11 cellular contexts compared by ENCODE assay signal in the genomic region with DNA sequence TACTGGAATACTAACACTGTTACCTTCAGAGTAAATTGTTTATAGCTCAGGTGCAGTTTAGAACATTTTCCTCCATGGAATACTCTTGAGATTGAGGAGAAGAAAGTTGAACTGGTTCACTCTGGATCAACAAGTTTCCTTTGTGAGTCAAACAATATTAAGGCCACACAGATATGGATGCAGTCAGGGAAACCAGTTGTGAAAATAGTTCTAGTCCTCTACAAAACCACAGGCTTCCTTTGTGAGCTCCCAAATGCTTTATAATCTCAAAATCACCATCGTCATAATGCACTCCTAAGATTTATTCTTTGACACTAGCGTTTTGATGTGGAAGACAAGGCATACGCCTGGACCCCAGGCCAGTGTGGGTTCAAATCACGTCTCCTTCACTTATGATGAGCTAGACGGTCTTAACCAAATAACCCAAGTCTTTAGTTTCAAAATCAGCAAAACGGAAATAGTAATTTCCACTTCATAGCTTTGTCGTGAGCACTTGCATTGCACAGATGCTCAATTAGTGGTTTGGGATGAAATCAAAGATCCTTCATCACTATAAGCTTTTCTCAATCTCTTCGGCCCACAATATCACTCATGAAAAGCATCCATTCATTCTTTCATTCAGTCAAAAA.
DNase-seq lines count a peak whose midpoint lies in the region; ATAC-seq and TF ChIP-seq lines count a peak whose summit lies in the region.
"Had no signal": no experiment of that assay in that cellular context is flagged by ENCODE, and none has a peak within 500 bp of the region (broad histone marks: within the 10 kb centered on the region; RNA-seq: fewer than 3 reads in every experiment).

No MANE protein-coding gene starts in this region.

- no peaks in the 10 kb centered on the region for H3K27me3 ChIP-seq in CD4-positive, alpha-beta memory T cell (ENCODE audit: insufficient read depth, low read length)
- no peaks in the 10 kb centered on the region for H3K27me3 ChIP-seq in MG63

- H3K27ac Mint-ChIP-seq in CD4-positive, alpha-beta memory T cell, result peak overlapping the region in 6 of 7 donors; percentile 33 to 84 (median 69)
- H3K27ac Mint-ChIP-seq: activated T-cell treated with anti-CD3 and anti-CD28 coated beads, Interleukin-2, amount 50 U/mL, for 72 hours had no signal

- peak in 1 of 5 donors; percentile 3 for DNase-seq in CD4-positive, alpha-beta memory T cell
- peak; percentile 66 for DNase-seq in choroid plexus epithelial cell (ENCODE audit: low read depth)
- DNase-seq in sciatic nerve (ENCODE audit: low spot score), result no peak
- DNase-seq in NOMO-1 treated with DMSO at 0.1 percent for 48 hours (lab: John Stamatoyannopoulos, UW; ENCODE audit: unreplicated experiment), result no peak
- DNase-seq in MG63, result no peak
- no peak for DNase-seq in G401 (ENCODE audit: low spot score)
- DNase-seq in stimulated activated naive CD4-positive, alpha-beta T cell treated with Interleukin-2 at 50 U/mL for 16 hours (lab: John Stamatoyannopoulos, UW), result no peak
- DNase-seq: activated T-cell treated with anti-CD3 and anti-CD28 coated beads, Interleukin-2, amount 50 U/mL, for 72 hours; effector CD8-positive, alpha-beta T cell; NCI-H2171 treated with DMSO at 0.1 percent for 48 hours had no signal

- no peak for TF ChIP-seq CTCF in choroid plexus epithelial cell (conservative IDR thresholded peaks at IDR 0.05; ENCODE audit: low read depth, low read length)

- H3K9me3 Mint-ChIP-seq in CD4-positive, alpha-beta memory T cell, result peaks cover 0 to 2% (median 0%) of the 10 kb centered on the region in 8 donors
- H3K9me3 Mint-ChIP-seq: activated T-cell treated with anti-CD3 and anti-CD28 coated beads, Interleukin-2, amount 50 U/mL, for 72 hours had no signal

- H3K4me1 Mint-ChIP-seq in CD4-positive, alpha-beta memory T cell, result peaks cover 23 to 30% (median 25%) of the 10 kb centered on the region in 4 donors

- POLR2A ChIA-PET in CD4-positive, alpha-beta memory T cell (lab: Charles Lee; ENCODE audit: partially characterized antibody), result interaction anchor here (0.5 kb wide), 1 partner anchor 112 kb away, joined by 4 read pairs; no protein-coding TSS in a partner anchor

- peak overlapping the region; percentile 60 to 81 (median 75) for H3K4me3 Mint-ChIP-seq in CD4-positive, alpha-beta memory T cell

- H3K4me1 ChIP-seq in CD4-positive, alpha-beta memory T cell (ENCODE audit: insufficient read depth, low read length), result peaks cover 18% of the 10 kb centered on the region

- peaks cover 11 to 19% of the 10 kb centered on the region in 2 donors for H3K36me3 Mint-ChIP-seq in CD4-positive, alpha-beta memory T cell

- H3K27me3 Mint-ChIP-seq in CD4-positive, alpha-beta memory T cell, result no peaks in the 10 kb centered on the region

- CTCF ChIA-PET in CD4-positive, alpha-beta memory T cell (lab: Charles Lee; ENCODE audit: partially characterized antibody), result interaction anchor here (0.6 to 1.4 kb wide), 2 partner anchors 19 to 28 kb away, joined by 3 read pairs; no protein-coding TSS in a partner anchor

- no peak overlapping the region for H3K4me3 ChIP-seq in CD4-positive, alpha-beta memory T cell (ENCODE audit: low read length in 2 of 2)
- no peak overlapping the region for H3K4me3 ChIP-seq in choroid plexus epithelial cell (ENCODE audit: low read depth, low read length)
- no peak overlapping the region for H3K4me3 ChIP-seq in MG63

- peak; percentile 25 for ATAC-seq in GM21825 (IDR thresholded peaks at IDR 0.05; ENCODE audit: unreplicated experiment)
- peak; percentile 80 for ATAC-seq in sciatic nerve

- intact Hi-C loops in CD4-positive, alpha-beta memory T cell (cut with micrococcal nuclease), result no loop called here
- intact Hi-C loops in sciatic nerve (cut with DNase I), result no loop called here

- no peaks in the 10 kb centered on the region for H3K9me3 ChIP-seq in CD4-positive, alpha-beta memory T cell (ENCODE audit: control insufficient read depth in 1 of 2, low read length in 2 of 2)
- no peaks in the 10 kb centered on the region for H3K9me3 ChIP-seq in MG63

- no peaks in the 10 kb centered on the region for H3K36me3 ChIP-seq in CD4-positive, alpha-beta memory T cell (ENCODE audit: insufficient read depth, low read length)
- H3K36me3 ChIP-seq in MG63, result no peaks in the 10 kb centered on the region

- no peak overlapping the region for H3K27ac ChIP-seq in CD4-positive, alpha-beta memory T cell (ENCODE audit: low read depth, low read length)

- in situ Hi-C loops in G401 (cut with HindIII; ENCODE audit: low sequenced_read_pairs), result no loop called here
